ENCODE assay signal across 1 cellular context in genomic region chr3:128584412-128585020, GRCh38.
TF ChIP-seq lines count a peak whose summit lies in the region.

No MANE protein-coding gene starts in this region.

TF ChIP-seq in HepG2, 621 proteins besides CTCF, POLR2A, EP300 and RAD21 (continued from another document and continues in another):
- TF ChIP-seq STAT6 (CRISPR knock-in tag; IDR thresholded peaks at IDR 0.05; ENCODE audit: borderline replicate concordance) (no peak), KLF6 (CRISPR knock-in tag; IDR thresholded peaks at IDR 0.05) (no peak), ZBTB33 (CRISPR knock-in tag; IDR thresholded peaks at IDR 0.05) (no peak; the same call in 1 of the 2 replicates), MIXL1 (CRISPR knock-in tag; IDR thresholded peaks at IDR 0.05) (no peak), ZNF318 (CRISPR knock-in tag; IDR thresholded peaks at IDR 0.05) (no peak), ZNF30 (CRISPR knock-in tag; IDR thresholded peaks at IDR 0.05) (no peak), PHF20 (CRISPR knock-in tag; IDR thresholded peaks at IDR 0.05) (no peak), NFYC (CRISPR knock-in tag; IDR thresholded peaks at IDR 0.05) (no peak), FOSL2 (CRISPR knock-in tag; IDR thresholded peaks at IDR 0.05) (peak; percentile 32; the same call in 1 of the 2 replicates), ARHGAP35 (CRISPR knock-in tag; IDR thresholded peaks at IDR 0.05; ENCODE audit: borderline replicate concordance) (no peak), ZNF574 (CRISPR knock-in tag; IDR thresholded peaks at IDR 0.05) (0 out of 2 replicates have a peak, but pooled peaks have one; percentile 31), HNF4G (IDR thresholded peaks at IDR 0.05; ENCODE audit: borderline replicate concordance, low read depth, low read length) (no peak), HNF4G (CRISPR knock-in tag; IDR thresholded peaks at IDR 0.05; ENCODE audit: borderline replicate concordance, low read depth) (no peak), ZNF234 (CRISPR knock-in tag; conservative IDR thresholded peaks at IDR 0.05) (no peak), ZNF138 (CRISPR knock-in tag; IDR thresholded peaks at IDR 0.05; ENCODE audit: low read depth) (no peak), DZIP1 (CRISPR knock-in tag; IDR thresholded peaks at IDR 0.05) (no peak), SAP130 (CRISPR knock-in tag; IDR thresholded peaks at IDR 0.05; ENCODE audit: low read depth) (peak; percentile 49), ZNF317 (CRISPR knock-in tag; IDR thresholded peaks at IDR 0.05) (no peak), HHEX (CRISPR knock-in tag; IDR thresholded peaks at IDR 0.05) (no peak), NR2C2 (CRISPR knock-in tag; IDR thresholded peaks at IDR 0.05; ENCODE audit: borderline replicate concordance) (no peak), CEBPB (IDR thresholded peaks at IDR 0.05; ENCODE audit: borderline replicate concordance, low read depth, low read length) (no peak), FOXK2 (IDR thresholded peaks at IDR 0.05) (no peak), GATA4 (IDR thresholded peaks at IDR 0.05; ENCODE audit: borderline replicate concordance, low read depth) (no peak), NFAT5 (CRISPR knock-in tag; IDR thresholded peaks at IDR 0.05) (no peak), CERS6 (CRISPR knock-in tag; IDR thresholded peaks at IDR 0.05) (no peak)
